Comparison of ENCODE assay signal across 1 cellular context in genomic region chr4:17670423-17670822, GRCh38.
TF ChIP-seq lines count a peak whose summit lies in the region.

No MANE protein-coding gene starts in this region.

TF ChIP-seq in K562, 482 proteins besides CTCF, POLR2A, EP300 and RAD21 (continued from another document and continues in another):
- no peak for TF ChIP-seq RERE (CRISPR knock-in tag; IDR thresholded peaks at IDR 0.05; ENCODE audit: borderline replicate concordance)
- no peak for TF ChIP-seq NFIX (CRISPR knock-in tag; IDR thresholded peaks at IDR 0.05; ENCODE audit: low read depth)
- no peak for TF ChIP-seq ZBTB17 (CRISPR knock-in tag; IDR thresholded peaks at IDR 0.05)
- TF ChIP-seq PATZ1 (CRISPR knock-in tag; IDR thresholded peaks at IDR 0.05; ENCODE audit: borderline replicate concordance): no peak
- peak; percentile 83 for TF ChIP-seq SMAD1 (IDR thresholded peaks at IDR 0.05; ENCODE audit: low read depth, low read length, partially characterized antibody)
- TF ChIP-seq MAFF (IDR thresholded peaks at IDR 0.05; ENCODE audit: low read length): no peak
- no peak for TF ChIP-seq SETDB1 (IDR thresholded peaks at IDR 0.05; ENCODE audit: low read length)
- TF ChIP-seq ZFPM2 (CRISPR knock-in tag; IDR thresholded peaks at IDR 0.05): no peak
- no peak for TF ChIP-seq ZKSCAN3 (CRISPR knock-in tag; IDR thresholded peaks at IDR 0.05)
- TF ChIP-seq AFF1 (IDR thresholded peaks at IDR 0.05; ENCODE audit: low read depth in 1 of 2, partially characterized antibody in 2 of 2): no peak
- no peak for TF ChIP-seq ZNF124 (CRISPR knock-in tag; IDR thresholded peaks at IDR 0.05)
- no peak for TF ChIP-seq TEAD2 (tag; IDR thresholded peaks at IDR 0.05)
- TF ChIP-seq ZNF134 (CRISPR knock-in tag; conservative IDR thresholded peaks at IDR 0.05): no peak
- TF ChIP-seq NUFIP1 (IDR thresholded peaks at IDR 0.05; ENCODE audit: partially characterized antibody): no peak
- TF ChIP-seq GTF2A2 (tag; IDR thresholded peaks at IDR 0.05): no peak
- TF ChIP-seq NR3C1 (CRISPR knock-in tag; IDR thresholded peaks at IDR 0.05): no peak
- no peak for TF ChIP-seq HNRNPK (IDR thresholded peaks at IDR 0.05; ENCODE audit: low read depth, low read length, poor library complexity, severe bottlenecking)
- no peak for TF ChIP-seq TAF15 (IDR thresholded peaks at IDR 0.05; ENCODE audit: low read depth, low read length)
- TF ChIP-seq ZNF23 (CRISPR knock-in tag; IDR thresholded peaks at IDR 0.05): no peak
- TF ChIP-seq RFX5 (IDR thresholded peaks at IDR 0.05; ENCODE audit: low read depth, low read length): no peak
- no peak for TF ChIP-seq SREBF2 (CRISPR knock-in tag; IDR thresholded peaks at IDR 0.05)
- TF ChIP-seq MYC (IDR thresholded peaks at IDR 0.05; ENCODE audit: low read depth, low read length): no peak
- no peak for TF ChIP-seq MYC (CRISPR knock-in tag; IDR thresholded peaks at IDR 0.05; ENCODE audit: borderline replicate concordance, low read depth)
- no peak for TF ChIP-seq ZBTB33 (CRISPR knock-in tag; IDR thresholded peaks at IDR 0.05)
- TF ChIP-seq PKNOX1 (IDR thresholded peaks at IDR 0.05): peak; percentile 48; the same call in 1 of the 2 replicates
- TF ChIP-seq ZNF431 (CRISPR knock-in tag; IDR thresholded peaks at IDR 0.05): no peak
- no peak for TF ChIP-seq ZNF274 (IDR thresholded peaks at IDR 0.05; ENCODE audit: borderline replicate concordance, low read depth, low read length)
- TF ChIP-seq HMGN3 (IDR thresholded peaks at IDR 0.05; ENCODE audit: borderline replicate concordance, extremely low read depth, insufficient read length, low read depth, low read length): no peak
- TF ChIP-seq CBFA2T3 (IDR thresholded peaks at IDR 0.05): peak; percentile 97
- no peak for TF ChIP-seq THRB (CRISPR knock-in tag; conservative IDR thresholded peaks at IDR 0.05)
- no peak for TF ChIP-seq TCF7 (IDR thresholded peaks at IDR 0.05; ENCODE audit: borderline replicate concordance)
- no peak for TF ChIP-seq CGGBP1 (CRISPR knock-in tag; IDR thresholded peaks at IDR 0.05)
- peak; percentile 83 to 91 for TF ChIP-seq KDM1A (IDR thresholded peaks at IDR 0.05)
- no peak for TF ChIP-seq BHLHE40 (IDR thresholded peaks at IDR 0.05; ENCODE audit: low read length)
- TF ChIP-seq ZNF12 (CRISPR knock-in tag; IDR thresholded peaks at IDR 0.05): no peak
- no peak for TF ChIP-seq TAF1 (IDR thresholded peaks at IDR 0.05; ENCODE audit: control insufficient read depth, extremely low read depth, insufficient read depth, low read length, severe bottlenecking)
- TF ChIP-seq RBM25 (IDR thresholded peaks at IDR 0.05; ENCODE audit: low read depth, low read length, severe bottlenecking): peak; percentile 31
- no peak for TF ChIP-seq SNIP1 (IDR thresholded peaks at IDR 0.05; ENCODE audit: low read depth)
- TF ChIP-seq ATF7 (IDR thresholded peaks at IDR 0.05): peak; percentile 73
- TF ChIP-seq HOMEZ (CRISPR knock-in tag; IDR thresholded peaks at IDR 0.05): no peak
